ENCODE assay signal across 7 cellular contexts in the genomic region with DNA sequence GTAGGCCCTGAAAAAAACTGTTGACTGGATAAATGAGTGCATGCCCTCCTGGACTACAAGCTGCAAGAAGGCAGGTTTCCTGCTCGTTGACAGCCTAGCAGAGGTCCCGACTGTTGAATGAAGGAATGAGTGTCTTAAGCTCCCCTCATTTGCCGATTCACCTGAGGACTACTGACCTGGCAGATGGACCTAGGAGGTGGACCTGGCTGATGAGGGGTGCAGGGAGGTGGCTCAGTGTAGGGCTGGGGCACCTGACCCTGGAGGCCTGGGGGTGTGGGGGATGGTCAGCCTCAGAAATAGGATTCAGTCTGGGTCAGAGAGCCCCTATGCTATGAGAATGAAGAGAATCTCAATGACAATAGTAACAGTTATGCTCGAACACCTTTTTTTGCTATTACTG. TPM values are rescaled to one million over a fixed set of nuclear protein-coding genes. Genes with fewer than 3 reads are reported as not detected.
"Had no signal": no experiment of that assay in that cellular context is flagged by ENCODE, and none has a peak within 500 bp of the region (broad histone marks: within the 10 kb centered on the region; RNA-seq: fewer than 3 reads in every experiment).

No MANE protein-coding gene starts in this region.

- H3K9me3 Mint-ChIP-seq: GM23338, HFFc6 had no signal

- H3K27ac Mint-ChIP-seq: GM23338, HFFc6 had no signal

- ATAC-seq: GM23338, HCT116, K562 had no signal

- DNase-seq: H7, HFFc6, IMR-90, KG1 had no signal

- H3K4me3 Mint-ChIP-seq: GM23338, HFFc6 had no signal

RNA-seq across cellular contexts. Expression of a gene that starts 11.6 kb away (rescaled TPM):
- total RNA-seq: K562 had no signal
